In the genomic region with DNA sequence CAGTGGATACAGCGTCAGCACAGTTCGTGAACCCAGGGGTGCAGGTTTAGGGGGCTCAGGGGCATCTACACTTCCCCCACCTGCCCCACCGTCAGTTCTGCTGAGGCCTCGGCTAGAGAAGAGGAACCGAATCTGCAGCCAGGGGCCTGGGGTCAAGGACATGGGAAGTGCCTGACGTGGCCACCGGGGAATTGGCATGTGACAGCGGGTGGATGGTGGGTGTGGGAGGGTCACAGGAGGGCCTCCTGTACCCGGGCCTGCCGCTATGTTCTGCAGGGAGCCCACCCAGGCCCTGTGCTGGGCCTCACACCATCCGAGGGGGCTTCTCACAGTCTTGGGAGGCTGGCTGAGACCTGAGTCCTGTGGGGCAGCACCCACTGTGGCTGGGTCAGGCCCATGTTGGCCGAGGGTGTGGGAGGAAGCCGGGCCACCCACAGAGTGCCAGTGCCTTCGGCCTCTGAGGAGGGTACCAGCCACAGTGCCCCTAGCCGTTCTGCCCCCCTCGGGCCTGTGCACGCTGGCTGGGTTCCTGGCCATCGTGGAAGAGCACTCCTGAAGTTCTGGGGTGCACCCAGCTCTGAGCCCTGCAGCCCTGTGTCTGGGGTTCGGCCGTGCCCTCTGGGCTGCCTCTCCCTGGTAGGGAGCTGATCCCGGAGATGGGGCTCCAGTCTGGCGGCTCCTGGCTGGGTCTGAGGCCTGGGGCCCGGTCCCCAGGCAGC, we compare ENCODE assay signal across 1 cellular context.
TF ChIP-seq lines count a peak whose summit lies in the region.

No MANE protein-coding gene starts in this region.

TF ChIP-seq in HepG2, 621 proteins besides CTCF, POLR2A, EP300 and RAD21 (continued from another document and continues in another):
- TF ChIP-seq, protein P1, sequence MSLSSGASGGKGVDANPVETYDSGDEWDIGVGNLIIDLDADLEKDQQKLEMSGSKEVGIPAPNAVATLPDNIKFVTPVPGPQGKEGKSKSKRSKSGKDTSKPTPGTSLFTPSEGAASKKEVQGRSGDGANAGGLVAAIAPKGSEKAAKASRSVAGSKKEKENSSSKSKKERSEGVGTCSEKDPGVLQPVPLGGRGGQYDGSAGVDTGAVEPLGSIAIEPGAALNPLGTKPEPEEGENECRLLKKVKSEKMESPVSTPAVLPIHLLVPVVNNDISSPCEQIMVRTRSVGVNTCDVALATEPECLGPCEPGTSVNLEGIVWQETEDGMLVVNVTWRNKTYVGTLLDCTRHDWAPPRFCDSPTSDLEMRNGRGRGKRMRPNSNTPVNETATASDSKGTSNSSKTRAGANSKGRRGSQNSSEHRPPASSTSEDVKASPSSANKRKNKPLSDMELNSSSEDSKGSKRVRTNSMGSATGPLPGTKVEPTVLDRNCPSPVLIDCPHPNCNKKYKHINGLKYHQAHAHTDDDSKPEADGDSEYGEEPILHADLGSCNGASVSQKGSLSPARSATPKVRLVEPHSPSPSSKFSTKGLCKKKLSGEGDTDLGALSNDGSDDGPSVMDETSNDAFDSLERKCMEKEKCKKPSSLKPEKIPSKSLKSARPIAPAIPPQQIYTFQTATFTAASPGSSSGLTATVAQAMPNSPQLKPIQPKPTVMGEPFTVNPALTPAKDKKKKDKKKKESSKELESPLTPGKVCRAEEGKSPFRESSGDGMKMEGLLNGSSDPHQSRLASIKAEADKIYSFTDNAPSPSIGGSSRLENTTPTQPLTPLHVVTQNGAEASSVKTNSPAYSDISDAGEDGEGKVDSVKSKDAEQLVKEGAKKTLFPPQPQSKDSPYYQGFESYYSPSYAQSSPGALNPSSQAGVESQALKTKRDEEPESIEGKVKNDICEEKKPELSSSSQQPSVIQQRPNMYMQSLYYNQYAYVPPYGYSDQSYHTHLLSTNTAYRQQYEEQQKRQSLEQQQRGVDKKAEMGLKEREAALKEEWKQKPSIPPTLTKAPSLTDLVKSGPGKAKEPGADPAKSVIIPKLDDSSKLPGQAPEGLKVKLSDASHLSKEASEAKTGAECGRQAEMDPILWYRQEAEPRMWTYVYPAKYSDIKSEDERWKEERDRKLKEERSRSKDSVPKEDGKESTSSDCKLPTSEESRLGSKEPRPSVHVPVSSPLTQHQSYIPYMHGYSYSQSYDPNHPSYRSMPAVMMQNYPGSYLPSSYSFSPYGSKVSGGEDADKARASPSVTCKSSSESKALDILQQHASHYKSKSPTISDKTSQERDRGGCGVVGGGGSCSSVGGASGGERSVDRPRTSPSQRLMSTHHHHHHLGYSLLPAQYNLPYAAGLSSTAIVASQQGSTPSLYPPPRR (CRISPR knock-in tag; IDR thresholded peaks at IDR 0.05; ENCODE audit: borderline replicate concordance), result 0 out of 2 replicates have a peak, but pooled peaks have one; percentile 21
- no peak for TF ChIP-seq FOXM1 (CRISPR knock-in tag; IDR thresholded peaks at IDR 0.05)
- no peak for TF ChIP-seq HOXA7 (CRISPR knock-in tag; IDR thresholded peaks at IDR 0.05)
- TF ChIP-seq, protein P2, sequence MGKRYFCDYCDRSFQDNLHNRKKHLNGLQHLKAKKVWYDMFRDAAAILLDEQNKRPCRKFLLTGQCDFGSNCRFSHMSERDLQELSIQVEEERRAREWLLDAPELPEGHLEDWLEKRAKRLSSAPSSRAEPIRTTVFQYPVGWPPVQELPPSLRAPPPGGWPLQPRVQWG (CRISPR knock-in tag; IDR thresholded peaks at IDR 0.05; ENCODE audit: borderline replicate concordance, low read depth), result no peak
- TF ChIP-seq GATAD2A (CRISPR knock-in tag; IDR thresholded peaks at IDR 0.05), result peak; percentile 73
- TF ChIP-seq, protein P3, sequence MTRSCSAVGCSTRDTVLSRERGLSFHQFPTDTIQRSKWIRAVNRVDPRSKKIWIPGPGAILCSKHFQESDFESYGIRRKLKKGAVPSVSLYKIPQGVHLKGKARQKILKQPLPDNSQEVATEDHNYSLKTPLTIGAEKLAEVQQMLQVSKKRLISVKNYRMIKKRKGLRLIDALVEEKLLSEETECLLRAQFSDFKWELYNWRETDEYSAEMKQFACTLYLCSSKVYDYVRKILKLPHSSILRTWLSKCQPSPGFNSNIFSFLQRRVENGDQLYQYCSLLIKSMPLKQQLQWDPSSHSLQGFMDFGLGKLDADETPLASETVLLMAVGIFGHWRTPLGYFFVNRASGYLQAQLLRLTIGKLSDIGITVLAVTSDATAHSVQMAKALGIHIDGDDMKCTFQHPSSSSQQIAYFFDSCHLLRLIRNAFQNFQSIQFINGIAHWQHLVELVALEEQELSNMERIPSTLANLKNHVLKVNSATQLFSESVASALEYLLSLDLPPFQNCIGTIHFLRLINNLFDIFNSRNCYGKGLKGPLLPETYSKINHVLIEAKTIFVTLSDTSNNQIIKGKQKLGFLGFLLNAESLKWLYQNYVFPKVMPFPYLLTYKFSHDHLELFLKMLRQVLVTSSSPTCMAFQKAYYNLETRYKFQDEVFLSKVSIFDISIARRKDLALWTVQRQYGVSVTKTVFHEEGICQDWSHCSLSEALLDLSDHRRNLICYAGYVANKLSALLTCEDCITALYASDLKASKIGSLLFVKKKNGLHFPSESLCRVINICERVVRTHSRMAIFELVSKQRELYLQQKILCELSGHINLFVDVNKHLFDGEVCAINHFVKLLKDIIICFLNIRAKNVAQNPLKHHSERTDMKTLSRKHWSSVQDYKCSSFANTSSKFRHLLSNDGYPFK (CRISPR knock-in tag; IDR thresholded peaks at IDR 0.05; ENCODE audit: borderline replicate concordance), result no peak
- no peak for TF ChIP-seq ZFP62 (CRISPR knock-in tag; IDR thresholded peaks at IDR 0.05)
- no peak for TF ChIP-seq SKI (IDR thresholded peaks at IDR 0.05; ENCODE audit: partially characterized antibody)
- no peak for TF ChIP-seq ZBTB42 (CRISPR knock-in tag; IDR thresholded peaks at IDR 0.05)
- TF ChIP-seq TBX2 (CRISPR knock-in tag; IDR thresholded peaks at IDR 0.05; ENCODE audit: borderline replicate concordance), result peak; percentile 14; the same call in 1 of the 2 replicates
- TF ChIP-seq, protein P4, sequence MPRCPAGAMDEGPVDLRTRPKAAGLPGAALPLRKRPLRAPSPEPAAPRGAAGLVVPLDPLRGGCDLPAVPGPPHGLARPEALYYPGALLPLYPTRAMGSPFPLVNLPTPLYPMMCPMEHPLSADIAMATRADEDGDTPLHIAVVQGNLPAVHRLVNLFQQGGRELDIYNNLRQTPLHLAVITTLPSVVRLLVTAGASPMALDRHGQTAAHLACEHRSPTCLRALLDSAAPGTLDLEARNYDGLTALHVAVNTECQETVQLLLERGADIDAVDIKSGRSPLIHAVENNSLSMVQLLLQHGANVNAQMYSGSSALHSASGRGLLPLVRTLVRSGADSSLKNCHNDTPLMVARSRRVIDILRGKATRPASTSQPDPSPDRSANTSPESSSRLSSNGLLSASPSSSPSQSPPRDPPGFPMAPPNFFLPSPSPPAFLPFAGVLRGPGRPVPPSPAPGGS (CRISPR knock-in tag; IDR thresholded peaks at IDR 0.05), result no peak; the same call in 1 of the 2 replicates
- no peak for TF ChIP-seq SIX4 (CRISPR knock-in tag; IDR thresholded peaks at IDR 0.05)
- no peak for TF ChIP-seq HNRNPK (IDR thresholded peaks at IDR 0.05; ENCODE audit: low read depth, low read length, poor library complexity, severe bottlenecking)
- no peak for TF ChIP-seq TCF7 (IDR thresholded peaks at IDR 0.05; ENCODE audit: low read depth)
- no peak for TF ChIP-seq ATRX (CRISPR knock-in tag; IDR thresholded peaks at IDR 0.05; ENCODE audit: borderline replicate concordance)
- no peak for TF ChIP-seq KDM5B (CRISPR knock-in tag; IDR thresholded peaks at IDR 0.05; ENCODE audit: borderline replicate concordance)
- no peak for TF ChIP-seq TGIF2 (CRISPR knock-in tag; IDR thresholded peaks at IDR 0.05)
- peak; percentile 46; the same call in 1 of the 2 replicates for TF ChIP-seq HDAC2 (CRISPR knock-in tag; IDR thresholded peaks at IDR 0.05)
- TF ChIP-seq ZFP90 (CRISPR knock-in tag; IDR thresholded peaks at IDR 0.05; ENCODE audit: borderline replicate concordance), result no peak
- TF ChIP-seq, protein P5, sequence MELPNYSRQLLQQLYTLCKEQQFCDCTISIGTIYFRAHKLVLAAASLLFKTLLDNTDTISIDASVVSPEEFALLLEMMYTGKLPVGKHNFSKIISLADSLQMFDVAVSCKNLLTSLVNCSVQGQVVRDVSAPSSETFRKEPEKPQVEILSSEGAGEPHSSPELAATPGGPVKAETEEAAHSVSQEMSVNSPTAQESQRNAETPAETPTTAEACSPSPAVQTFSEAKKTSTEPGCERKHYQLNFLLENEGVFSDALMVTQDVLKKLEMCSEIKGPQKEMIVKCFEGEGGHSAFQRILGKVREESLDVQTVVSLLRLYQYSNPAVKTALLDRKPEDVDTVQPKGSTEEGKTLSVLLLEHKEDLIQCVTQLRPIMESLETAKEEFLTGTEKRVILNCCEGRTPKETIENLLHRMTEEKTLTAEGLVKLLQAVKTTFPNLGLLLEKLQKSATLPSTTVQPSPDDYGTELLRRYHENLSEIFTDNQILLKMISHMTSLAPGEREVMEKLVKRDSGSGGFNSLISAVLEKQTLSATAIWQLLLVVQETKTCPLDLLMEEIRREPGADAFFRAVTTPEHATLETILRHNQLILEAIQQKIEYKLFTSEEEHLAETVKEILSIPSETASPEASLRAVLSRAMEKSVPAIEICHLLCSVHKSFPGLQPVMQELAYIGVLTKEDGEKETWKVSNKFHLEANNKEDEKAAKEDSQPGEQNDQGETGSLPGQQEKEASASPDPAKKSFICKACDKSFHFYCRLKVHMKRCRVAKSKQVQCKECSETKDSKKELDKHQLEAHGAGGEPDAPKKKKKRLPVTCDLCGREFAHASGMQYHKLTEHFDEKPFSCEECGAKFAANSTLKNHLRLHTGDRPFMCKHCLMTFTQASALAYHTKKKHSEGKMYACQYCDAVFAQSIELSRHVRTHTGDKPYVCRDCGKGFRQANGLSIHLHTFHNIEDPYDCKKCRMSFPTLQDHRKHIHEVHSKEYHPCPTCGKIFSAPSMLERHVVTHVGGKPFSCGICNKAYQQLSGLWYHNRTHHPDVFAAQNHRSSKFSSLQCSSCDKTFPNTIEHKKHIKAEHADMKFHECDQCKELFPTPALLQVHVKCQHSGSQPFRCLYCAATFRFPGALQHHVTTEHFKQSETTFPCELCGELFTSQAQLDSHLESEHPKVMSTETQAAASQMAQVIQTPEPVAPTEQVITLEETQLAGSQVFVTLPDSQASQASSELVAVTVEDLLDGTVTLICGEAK (IDR thresholded peaks at IDR 0.05), result no peak
- TF ChIP-seq, protein P5 (CRISPR knock-in tag; IDR thresholded peaks at IDR 0.05), result no peak
- TF ChIP-seq CBX2 (IDR thresholded peaks at IDR 0.05; ENCODE audit: low read depth, low read length), result no peak
- no peak for TF ChIP-seq CBX2 (CRISPR knock-in tag; IDR thresholded peaks at IDR 0.05; ENCODE audit: low read depth)
- TF ChIP-seq ZNF670 (CRISPR knock-in tag; IDR thresholded peaks at IDR 0.05; ENCODE audit: borderline replicate concordance), result no peak; the same call in 1 of the 2 replicates
- TF ChIP-seq RBAK (CRISPR knock-in tag; IDR thresholded peaks at IDR 0.05), result no peak
- TF ChIP-seq ESRRA (CRISPR knock-in tag; IDR thresholded peaks at IDR 0.05; ENCODE audit: low read depth), result no peak
- TF ChIP-seq ZFP37 (CRISPR knock-in tag; IDR thresholded peaks at IDR 0.05; ENCODE audit: borderline replicate concordance), result 0 out of 2 replicates have a peak, but pooled peaks have one; percentile 49
- TF ChIP-seq POLR2AphosphoS5 (IDR thresholded peaks at IDR 0.05; ENCODE audit: low read depth, low read length), result peak; percentile 32; the same call in 1 of the 2 replicates
- no peak for TF ChIP-seq ZFP82 (CRISPR knock-in tag; IDR thresholded peaks at IDR 0.05; ENCODE audit: borderline replicate concordance)
- TF ChIP-seq HOXA5 (CRISPR knock-in tag; IDR thresholded peaks at IDR 0.05), result no peak
- TF ChIP-seq ZNF501 (CRISPR knock-in tag; IDR thresholded peaks at IDR 0.05), result no peak
- peak; percentile 75 to 89; a peak in 3 of 4 replicates for TF ChIP-seq NR2F1 (CRISPR knock-in tag; IDR thresholded peaks at IDR 0.05)
- TF ChIP-seq ZMAT3 (CRISPR knock-in tag; conservative IDR thresholded peaks at IDR 0.05), result no peak
- TF ChIP-seq, protein P6, sequence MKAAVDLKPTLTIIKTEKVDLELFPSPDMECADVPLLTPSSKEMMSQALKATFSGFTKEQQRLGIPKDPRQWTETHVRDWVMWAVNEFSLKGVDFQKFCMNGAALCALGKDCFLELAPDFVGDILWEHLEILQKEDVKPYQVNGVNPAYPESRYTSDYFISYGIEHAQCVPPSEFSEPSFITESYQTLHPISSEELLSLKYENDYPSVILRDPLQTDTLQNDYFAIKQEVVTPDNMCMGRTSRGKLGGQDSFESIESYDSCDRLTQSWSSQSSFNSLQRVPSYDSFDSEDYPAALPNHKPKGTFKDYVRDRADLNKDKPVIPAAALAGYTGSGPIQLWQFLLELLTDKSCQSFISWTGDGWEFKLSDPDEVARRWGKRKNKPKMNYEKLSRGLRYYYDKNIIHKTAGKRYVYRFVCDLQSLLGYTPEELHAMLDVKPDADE (CRISPR knock-in tag; IDR thresholded peaks at IDR 0.05), result no peak
- no peak for TF ChIP-seq ZBTB3 (CRISPR knock-in tag; IDR thresholded peaks at IDR 0.05; ENCODE audit: borderline replicate concordance, low read depth)
